ENCODE assay signal across 1 cellular context in the genomic region with DNA sequence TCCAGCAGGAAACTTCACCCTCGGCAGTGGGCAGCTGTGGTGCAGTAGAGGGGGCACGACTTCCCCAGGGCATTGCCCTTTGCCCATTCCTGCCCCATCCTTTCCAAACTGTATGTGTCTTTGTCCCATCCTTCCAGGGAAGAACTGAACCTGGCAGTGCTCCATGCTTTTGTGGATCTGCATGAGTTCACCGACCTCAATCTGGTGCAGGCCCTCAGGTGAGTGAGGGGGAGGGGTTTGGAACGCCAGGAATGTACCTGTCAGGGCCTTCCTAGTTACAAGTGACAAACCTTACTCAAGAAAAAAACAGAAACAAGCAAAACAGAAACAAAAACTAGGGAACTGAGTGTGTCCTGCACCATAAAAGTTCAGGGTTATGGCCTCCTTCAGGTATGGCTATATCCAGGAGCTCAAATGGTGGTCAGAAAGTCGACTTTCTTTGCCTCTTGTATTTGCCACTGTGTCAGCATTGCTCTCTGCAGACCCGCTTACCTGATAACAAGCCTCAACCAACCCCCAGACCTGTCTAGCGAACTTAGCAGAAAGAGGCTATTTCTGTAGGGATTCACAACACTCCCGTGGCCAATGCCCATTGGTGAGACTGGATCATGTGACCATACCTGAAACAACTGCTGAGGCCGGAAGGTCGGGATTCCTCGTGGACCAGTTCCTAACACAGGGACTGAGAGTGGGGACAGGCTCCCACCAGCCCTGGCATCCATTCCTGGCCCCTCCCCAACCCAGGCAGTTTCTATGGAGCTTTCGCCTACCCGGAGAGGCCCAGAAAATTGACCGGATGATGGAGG.
TF ChIP-seq lines count a peak whose summit lies in the region.

No MANE protein-coding gene starts in this region.

TF ChIP-seq in IMR-90, 13 proteins besides CTCF, POLR2A, EP300 and RAD21:
- TF ChIP-seq, protein P1, sequence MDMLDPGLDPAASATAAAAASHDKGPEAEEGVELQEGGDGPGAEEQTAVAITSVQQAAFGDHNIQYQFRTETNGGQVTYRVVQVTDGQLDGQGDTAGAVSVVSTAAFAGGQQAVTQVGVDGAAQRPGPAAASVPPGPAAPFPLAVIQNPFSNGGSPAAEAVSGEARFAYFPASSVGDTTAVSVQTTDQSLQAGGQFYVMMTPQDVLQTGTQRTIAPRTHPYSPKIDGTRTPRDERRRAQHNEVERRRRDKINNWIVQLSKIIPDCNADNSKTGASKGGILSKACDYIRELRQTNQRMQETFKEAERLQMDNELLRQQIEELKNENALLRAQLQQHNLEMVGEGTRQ (IDR thresholded peaks at IDR 0.05; ENCODE audit: low read depth, low read length), result peak; percentile 26; the same call in 1 of the 2 replicates
- TF ChIP-seq SMC3 (IDR thresholded peaks at IDR 0.05; ENCODE audit: low read depth, low read length) (no peak), NFE2L2 (IDR thresholded peaks at IDR 0.05; ENCODE audit: low read depth, low read length) (no peak), CEBPB (IDR thresholded peaks at IDR 0.05; ENCODE audit: low read depth, low read length) (no peak)
